1 cellular context compared by ENCODE assay signal in genomic region chr6:18265099-18265372, GRCh38.
TF ChIP-seq lines count a peak whose summit lies in the region.

No MANE protein-coding gene starts in this region.

TF ChIP-seq in GM23338, 12 proteins besides CTCF, POLR2A, EP300 and RAD21 (continued from another document):
- no peak for TF ChIP-seq REST (IDR thresholded peaks at IDR 0.05; ENCODE audit: unreplicated experiment)
